ENCODE assay signal across 3 cellular contexts in the genomic region with DNA sequence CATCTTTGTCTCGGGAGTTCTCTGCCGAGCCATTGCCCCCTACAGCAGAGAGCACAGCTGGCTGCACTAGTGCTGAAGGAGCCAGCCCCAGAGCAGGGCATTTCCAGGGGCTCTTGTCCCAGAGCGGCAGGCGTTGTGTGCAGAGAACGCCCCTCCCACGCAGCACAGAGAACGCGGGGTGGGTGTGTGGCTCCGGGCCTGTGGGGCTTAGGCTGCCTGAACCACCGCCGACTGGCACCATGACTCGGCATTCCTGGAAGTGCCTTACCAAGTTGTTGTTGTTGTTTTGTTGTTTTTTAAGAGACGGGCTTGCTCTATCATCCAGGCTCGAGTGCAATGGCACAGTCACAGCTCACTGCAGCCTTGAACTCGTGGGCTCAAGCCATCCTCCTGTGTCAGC.
TF ChIP-seq lines count a peak whose summit lies in the region.

No MANE protein-coding gene starts in this region.

TF ChIP-seq in A549, 52 proteins besides CTCF, POLR2A, EP300 and RAD21:
- TF ChIP-seq HDAC2 (IDR thresholded peaks at IDR 0.05) (no peak), NFE2L2 (conservative IDR thresholded peaks at IDR 0.05; ENCODE audit: low read length) (peak; percentile 53; the same call in 1 of the 2 replicates), TP53 (CRISPR knock-in tag; IDR thresholded peaks at IDR 0.05) (no peak)

TF ChIP-seq in GM23338, 12 proteins besides CTCF, POLR2A, EP300 and RAD21 (continues in another document):
- TF ChIP-seq ZNF331 (CRISPR knock-in tag; IDR thresholded peaks at IDR 0.05; ENCODE audit: low read depth) (no peak), JUNB (IDR thresholded peaks at IDR 0.05; ENCODE audit: unreplicated experiment) (no peak), POLR2AphosphoS5 (IDR thresholded peaks at IDR 0.05; ENCODE audit: low read depth) (no peak), CREB1 (CRISPR knock-in tag; IDR thresholded peaks at IDR 0.05; ENCODE audit: low read depth) (no peak), NANOG (IDR thresholded peaks at IDR 0.05; ENCODE audit: borderline replicate concordance) (no peak), STAT1 (IDR thresholded peaks at IDR 0.05; ENCODE audit: unreplicated experiment) (no peak)
- TF ChIP-seq, protein P1, sequence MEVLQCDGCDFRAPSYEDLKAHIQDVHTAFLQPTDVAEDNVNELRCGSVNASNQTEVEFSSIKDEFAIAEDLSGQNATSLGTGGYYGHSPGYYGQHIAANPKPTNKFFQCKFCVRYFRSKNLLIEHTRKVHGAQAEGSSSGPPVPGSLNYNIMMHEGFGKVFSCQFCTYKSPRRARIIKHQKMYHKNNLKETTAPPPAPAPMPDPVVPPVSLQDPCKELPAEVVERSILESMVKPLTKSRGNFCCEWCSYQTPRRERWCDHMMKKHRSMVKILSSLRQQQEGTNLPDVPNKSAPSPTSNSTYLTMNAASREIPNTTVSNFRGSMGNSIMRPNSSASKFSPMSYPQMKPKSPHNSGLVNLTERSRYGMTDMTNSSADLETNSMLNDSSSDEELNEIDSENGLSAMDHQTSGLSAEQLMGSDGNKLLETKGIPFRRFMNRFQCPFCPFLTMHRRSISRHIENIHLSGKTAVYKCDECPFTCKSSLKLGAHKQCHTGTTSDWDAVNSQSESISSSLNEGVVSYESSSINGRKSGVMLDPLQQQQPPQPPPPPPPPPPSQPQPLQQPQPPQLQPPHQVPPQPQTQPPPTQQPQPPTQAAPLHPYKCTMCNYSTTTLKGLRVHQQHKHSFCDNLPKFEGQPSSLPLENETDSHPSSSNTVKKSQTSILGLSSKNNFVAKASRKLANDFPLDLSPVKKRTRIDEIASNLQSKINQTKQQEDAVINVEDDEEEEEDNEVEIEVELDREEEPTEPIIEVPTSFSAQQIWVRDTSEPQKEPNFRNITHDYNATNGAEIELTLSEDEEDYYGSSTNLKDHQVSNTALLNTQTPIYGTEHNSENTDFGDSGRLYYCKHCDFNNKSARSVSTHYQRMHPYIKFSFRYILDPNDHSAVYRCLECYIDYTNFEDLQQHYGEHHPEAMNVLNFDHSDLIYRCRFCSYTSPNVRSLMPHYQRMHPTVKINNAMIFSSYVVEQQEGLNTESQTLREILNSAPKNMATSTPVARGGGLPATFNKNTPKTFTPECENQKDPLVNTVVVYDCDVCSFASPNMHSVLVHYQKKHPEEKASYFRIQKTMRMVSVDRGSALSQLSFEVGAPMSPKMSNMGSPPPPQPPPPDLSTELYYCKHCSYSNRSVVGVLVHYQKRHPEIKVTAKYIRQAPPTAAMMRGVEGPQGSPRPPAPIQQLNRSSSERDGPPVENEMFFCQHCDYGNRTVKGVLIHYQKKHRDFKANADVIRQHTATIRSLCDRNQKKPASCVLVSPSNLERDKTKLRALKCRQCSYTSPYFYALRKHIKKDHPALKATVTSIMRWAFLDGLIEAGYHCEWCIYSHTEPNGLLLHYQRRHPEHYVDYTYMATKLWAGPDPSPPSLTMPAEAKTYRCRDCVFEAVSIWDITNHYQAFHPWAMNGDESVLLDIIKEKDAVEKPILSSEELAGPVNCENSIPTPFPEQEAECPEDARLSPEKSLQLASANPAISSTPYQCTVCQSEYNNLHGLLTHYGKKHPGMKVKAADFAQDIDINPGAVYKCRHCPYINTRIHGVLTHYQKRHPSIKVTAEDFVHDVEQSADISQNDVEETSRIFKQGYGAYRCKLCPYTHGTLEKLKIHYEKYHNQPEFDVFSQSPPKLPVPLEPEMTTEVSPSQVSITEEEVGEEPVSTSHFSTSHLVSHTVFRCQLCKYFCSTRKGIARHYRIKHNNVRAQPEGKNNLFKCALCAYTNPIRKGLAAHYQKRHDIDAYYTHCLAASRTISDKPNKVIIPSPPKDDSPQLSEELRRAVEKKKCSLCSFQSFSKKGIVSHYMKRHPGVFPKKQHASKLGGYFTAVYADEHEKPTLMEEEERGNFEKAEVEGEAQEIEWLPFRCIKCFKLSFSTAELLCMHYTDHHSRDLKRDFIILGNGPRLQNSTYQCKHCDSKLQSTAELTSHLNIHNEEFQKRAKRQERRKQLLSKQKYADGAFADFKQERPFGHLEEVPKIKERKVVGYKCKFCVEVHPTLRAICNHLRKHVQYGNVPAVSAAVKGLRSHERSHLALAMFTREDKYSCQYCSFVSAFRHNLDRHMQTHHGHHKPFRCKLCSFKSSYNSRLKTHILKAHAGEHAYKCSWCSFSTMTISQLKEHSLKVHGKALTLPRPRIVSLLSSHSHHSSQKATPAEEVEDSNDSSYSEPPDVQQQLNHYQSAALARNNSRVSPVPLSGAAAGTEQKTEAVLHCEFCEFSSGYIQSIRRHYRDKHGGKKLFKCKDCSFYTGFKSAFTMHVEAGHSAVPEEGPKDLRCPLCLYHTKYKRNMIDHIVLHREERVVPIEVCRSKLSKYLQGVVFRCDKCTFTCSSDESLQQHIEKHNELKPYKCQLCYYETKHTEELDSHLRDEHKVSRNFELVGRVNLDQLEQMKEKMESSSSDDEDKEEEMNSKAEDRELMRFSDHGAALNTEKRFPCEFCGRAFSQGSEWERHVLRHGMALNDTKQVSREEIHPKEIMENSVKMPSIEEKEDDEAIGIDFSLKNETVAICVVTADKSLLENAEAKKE (CRISPR knock-in tag; IDR thresholded peaks at IDR 0.05) = no peak
- TF ChIP-seq, protein P2, sequence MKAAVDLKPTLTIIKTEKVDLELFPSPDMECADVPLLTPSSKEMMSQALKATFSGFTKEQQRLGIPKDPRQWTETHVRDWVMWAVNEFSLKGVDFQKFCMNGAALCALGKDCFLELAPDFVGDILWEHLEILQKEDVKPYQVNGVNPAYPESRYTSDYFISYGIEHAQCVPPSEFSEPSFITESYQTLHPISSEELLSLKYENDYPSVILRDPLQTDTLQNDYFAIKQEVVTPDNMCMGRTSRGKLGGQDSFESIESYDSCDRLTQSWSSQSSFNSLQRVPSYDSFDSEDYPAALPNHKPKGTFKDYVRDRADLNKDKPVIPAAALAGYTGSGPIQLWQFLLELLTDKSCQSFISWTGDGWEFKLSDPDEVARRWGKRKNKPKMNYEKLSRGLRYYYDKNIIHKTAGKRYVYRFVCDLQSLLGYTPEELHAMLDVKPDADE (IDR thresholded peaks at IDR 0.05) = no peak
- TF ChIP-seq, protein P3, sequence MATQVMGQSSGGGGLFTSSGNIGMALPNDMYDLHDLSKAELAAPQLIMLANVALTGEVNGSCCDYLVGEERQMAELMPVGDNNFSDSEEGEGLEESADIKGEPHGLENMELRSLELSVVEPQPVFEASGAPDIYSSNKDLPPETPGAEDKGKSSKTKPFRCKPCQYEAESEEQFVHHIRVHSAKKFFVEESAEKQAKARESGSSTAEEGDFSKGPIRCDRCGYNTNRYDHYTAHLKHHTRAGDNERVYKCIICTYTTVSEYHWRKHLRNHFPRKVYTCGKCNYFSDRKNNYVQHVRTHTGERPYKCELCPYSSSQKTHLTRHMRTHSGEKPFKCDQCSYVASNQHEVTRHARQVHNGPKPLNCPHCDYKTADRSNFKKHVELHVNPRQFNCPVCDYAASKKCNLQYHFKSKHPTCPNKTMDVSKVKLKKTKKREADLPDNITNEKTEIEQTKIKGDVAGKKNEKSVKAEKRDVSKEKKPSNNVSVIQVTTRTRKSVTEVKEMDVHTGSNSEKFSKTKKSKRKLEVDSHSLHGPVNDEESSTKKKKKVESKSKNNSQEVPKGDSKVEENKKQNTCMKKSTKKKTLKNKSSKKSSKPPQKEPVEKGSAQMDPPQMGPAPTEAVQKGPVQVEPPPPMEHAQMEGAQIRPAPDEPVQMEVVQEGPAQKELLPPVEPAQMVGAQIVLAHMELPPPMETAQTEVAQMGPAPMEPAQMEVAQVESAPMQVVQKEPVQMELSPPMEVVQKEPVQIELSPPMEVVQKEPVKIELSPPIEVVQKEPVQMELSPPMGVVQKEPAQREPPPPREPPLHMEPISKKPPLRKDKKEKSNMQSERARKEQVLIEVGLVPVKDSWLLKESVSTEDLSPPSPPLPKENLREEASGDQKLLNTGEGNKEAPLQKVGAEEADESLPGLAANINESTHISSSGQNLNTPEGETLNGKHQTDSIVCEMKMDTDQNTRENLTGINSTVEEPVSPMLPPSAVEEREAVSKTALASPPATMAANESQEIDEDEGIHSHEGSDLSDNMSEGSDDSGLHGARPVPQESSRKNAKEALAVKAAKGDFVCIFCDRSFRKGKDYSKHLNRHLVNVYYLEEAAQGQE (IDR thresholded peaks at IDR 0.05; ENCODE audit: unreplicated experiment) = no peak

TF ChIP-seq in K562, 482 proteins besides CTCF, POLR2A, EP300 and RAD21:
- peak; percentile 59; the same call in 1 of the 2 replicates for TF ChIP-seq MAFK (IDR thresholded peaks at IDR 0.05; ENCODE audit: low read length)
- peak; percentile 65 for TF ChIP-seq ZNF316 (IDR thresholded peaks at IDR 0.05)
- peak; percentile 67 for TF ChIP-seq NFE2 (IDR thresholded peaks at IDR 0.05; ENCODE audit: low read depth)
- TF ChIP-seq, protein P4, sequence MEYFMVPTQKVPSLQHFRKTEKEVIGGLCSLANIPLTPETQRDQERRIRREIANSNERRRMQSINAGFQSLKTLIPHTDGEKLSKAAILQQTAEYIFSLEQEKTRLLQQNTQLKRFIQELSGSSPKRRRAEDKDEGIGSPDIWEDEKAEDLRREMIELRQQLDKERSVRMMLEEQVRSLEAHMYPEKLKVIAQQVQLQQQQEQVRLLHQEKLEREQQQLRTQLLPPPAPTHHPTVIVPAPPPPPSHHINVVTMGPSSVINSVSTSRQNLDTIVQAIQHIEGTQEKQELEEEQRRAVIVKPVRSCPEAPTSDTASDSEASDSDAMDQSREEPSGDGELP (CRISPR knock-in tag; IDR thresholded peaks at IDR 0.05; ENCODE audit: borderline replicate concordance) = peak; percentile 18; the same call in 1 of the 2 replicates
- TF ChIP-seq NFE2L1 (tag; IDR thresholded peaks at IDR 0.05; ENCODE audit: borderline replicate concordance, low read depth) = peak; percentile 56; the same call in 1 of the 2 replicates
- no peak for TF ChIP-seq ZNF668 (CRISPR knock-in tag; IDR thresholded peaks at IDR 0.05)
- TF ChIP-seq MAFG (tag; conservative IDR thresholded peaks at IDR 0.05) = peak; percentile 81
- TF ChIP-seq ELF1 (tag; IDR thresholded peaks at IDR 0.05) = no peak
- peak; percentile 72 for TF ChIP-seq C11orf30 (IDR thresholded peaks at IDR 0.05; ENCODE audit: low read depth)
- TF ChIP-seq MAFF (IDR thresholded peaks at IDR 0.05; ENCODE audit: low read length) = 0 out of 2 replicates have a peak, but pooled peaks have one; percentile 31
- TF ChIP-seq POLR2G (IDR thresholded peaks at IDR 0.05; ENCODE audit: low read depth, low read length) = peak; percentile 36; the same call in 1 of the 2 replicates
- TF ChIP-seq, protein P5, sequence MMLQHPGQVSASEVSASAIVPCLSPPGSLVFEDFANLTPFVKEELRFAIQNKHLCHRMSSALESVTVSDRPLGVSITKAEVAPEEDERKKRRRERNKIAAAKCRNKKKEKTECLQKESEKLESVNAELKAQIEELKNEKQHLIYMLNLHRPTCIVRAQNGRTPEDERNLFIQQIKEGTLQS (IDR thresholded peaks at IDR 0.05) = no peak
- TF ChIP-seq, protein P5 (CRISPR knock-in tag; conservative IDR thresholded peaks at IDR 0.05) = no peak
- TF ChIP-seq, protein P6, sequence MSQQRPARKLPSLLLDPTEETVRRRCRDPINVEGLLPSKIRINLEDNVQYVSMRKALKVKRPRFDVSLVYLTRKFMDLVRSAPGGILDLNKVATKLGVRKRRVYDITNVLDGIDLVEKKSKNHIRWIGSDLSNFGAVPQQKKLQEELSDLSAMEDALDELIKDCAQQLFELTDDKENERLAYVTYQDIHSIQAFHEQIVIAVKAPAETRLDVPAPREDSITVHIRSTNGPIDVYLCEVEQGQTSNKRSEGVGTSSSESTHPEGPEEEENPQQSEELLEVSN (IDR thresholded peaks at IDR 0.05; ENCODE audit: borderline replicate concordance in 1 of 2, extremely low read depth in 1 of 2, insufficient read depth in 1 of 2, insufficient read length in 1 of 2, low read depth in 1 of 2, low read length in 1 of 2, poor library complexity in 1 of 2, severe bottlenecking in 1 of 2) = no peak
- no peak for TF ChIP-seq FOXM1 (IDR thresholded peaks at IDR 0.05; ENCODE audit: low read depth)
- no peak for TF ChIP-seq FOXM1 (CRISPR knock-in tag; IDR thresholded peaks at IDR 0.05; ENCODE audit: low read depth)
TF ChIP-seq in K562: peak in this region for 9.
